8 cellular contexts compared by ENCODE assay signal in the genomic region with DNA sequence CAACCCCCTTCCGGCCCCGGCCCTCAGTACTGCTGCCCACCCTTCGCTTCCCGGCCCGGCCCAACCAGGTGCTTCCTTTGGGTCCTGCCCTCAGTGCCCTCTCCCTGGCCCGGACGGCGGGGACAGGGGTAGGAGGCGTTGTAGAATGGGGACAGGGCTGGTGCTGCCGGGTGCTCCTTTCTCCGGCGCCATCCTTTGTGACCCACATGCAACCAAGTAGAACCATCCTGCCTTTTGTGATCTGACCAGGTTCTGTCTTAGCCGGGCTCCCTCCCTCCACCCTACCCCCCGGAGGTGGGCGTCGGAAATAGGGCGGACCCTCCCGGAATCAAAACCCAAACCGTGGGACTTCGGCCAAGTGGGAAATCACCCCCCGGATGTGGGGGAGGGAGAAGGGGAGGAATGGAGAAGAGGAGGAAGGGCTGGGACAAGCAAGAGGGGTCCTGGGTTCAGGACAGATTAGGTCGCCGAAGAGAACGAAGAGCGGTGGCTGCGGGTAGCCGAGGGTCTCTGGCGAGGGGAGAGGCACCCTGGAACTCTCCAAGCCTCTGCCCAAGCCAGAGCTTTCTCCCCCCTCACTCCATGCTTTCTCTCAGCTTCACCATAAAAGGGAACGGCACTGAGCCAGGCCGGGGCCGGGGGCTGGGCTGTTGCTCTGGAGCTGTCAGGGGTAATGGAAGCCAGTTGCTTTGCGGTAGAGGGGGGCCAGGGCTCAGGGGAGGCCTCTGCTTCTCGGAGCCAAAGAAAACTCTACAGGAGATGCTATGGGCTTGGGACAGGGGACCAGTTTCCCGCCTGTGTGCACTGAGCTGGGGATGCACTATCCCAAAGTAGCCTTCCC. TPM values are rescaled to one million over a fixed set of nuclear protein-coding genes. Genes with fewer than 3 reads are reported as not detected.
A peak's percentile ranks its signal among the peaks of the same experiment; 100 is the strongest.
DNase-seq lines count a peak whose midpoint lies in the region; ATAC-seq and TF ChIP-seq lines count a peak whose summit lies in the region.

No MANE protein-coding gene starts in this region.

- H3K36me3 Mint-ChIP-seq in CD8-positive, alpha-beta T cell, result peaks cover 35% of the 10 kb centered on the region

- peak overlapping the region; percentile 4 for H3K27ac ChIP-seq in CD8-positive, alpha-beta T cell (ENCODE audit: low read depth, low read length)
- peak overlapping the region; percentile 81 for H3K27ac ChIP-seq in brain microvascular endothelial cell

- peaks cover 19% of the 10 kb centered on the region for H3K36me3 ChIP-seq in CD8-positive, alpha-beta T cell (ENCODE audit: insufficient read depth, low read length)
- H3K36me3 ChIP-seq in brain microvascular endothelial cell (replicated peaks), result peaks cover 26% of the 10 kb centered on the region

- ATAC-seq in CD8-positive, alpha-beta T cell, result peak; percentile 21
- peak; percentile 24 for ATAC-seq in GM21447 (IDR thresholded peaks at IDR 0.05; ENCODE audit: unreplicated experiment)
- ATAC-seq in GM18867 (IDR thresholded peaks at IDR 0.05; ENCODE audit: unreplicated experiment), result no peak

- peaks cover 77% of the 10 kb centered on the region for H3K4me1 Mint-ChIP-seq in CD8-positive, alpha-beta T cell (ENCODE audit: low read depth)

- in situ Hi-C loops in brain microvascular endothelial cell (cut with HindIII; ENCODE audit: low pct_ligation_motif_present, low sequenced_read_pairs), result no loop called here

- H3K4me3 ChIP-seq in CD8-positive, alpha-beta T cell (ENCODE audit: low read depth, low read length), result peak overlapping the region; percentile 84
- H3K4me3 ChIP-seq in brain microvascular endothelial cell (ENCODE audit: low read depth, low read length), result peak overlapping the region; percentile 61

- H3K27ac Mint-ChIP-seq in CD8-positive, alpha-beta T cell, result peak overlapping the region; percentile 85

- H3K4me1 ChIP-seq in CD8-positive, alpha-beta T cell (ENCODE audit: insufficient read depth, low read length), result peaks cover 46% of the 10 kb centered on the region

- no peaks in the 10 kb centered on the region for H3K9me3 Mint-ChIP-seq in CD8-positive, alpha-beta T cell

- H3K9me3 ChIP-seq in CD8-positive, alpha-beta T cell (ENCODE audit: low read length), result no peaks in the 10 kb centered on the region

- POLR2A ChIA-PET in CD8-positive, alpha-beta T cell (lab: Charles Lee), result interaction anchor here (0.6 to 5.5 kb wide), 13 partner anchors 9 to 52 kb away, joined by 3 to 103 read pairs (median 5); a partner anchor contains a TSS

- peak in 1 of 7 experiments; percentile 47 for DNase-seq in CD8-positive, alpha-beta T cell
- DNase-seq in NCI-H69 (lab: John Stamatoyannopoulos, UW) (peak; percentile 37), brain microvascular endothelial cell (no peak), kidney tubule cell (ENCODE audit: low spot score) (peak; percentile 34), KG1 (lab: John Stamatoyannopoulos, UW) (no peak)
- DNase-seq in stimulated activated CD4-positive, alpha-beta T cell treated with anti-CD3 and anti-CD28 coated beads, Interleukin-4, amount 100 ng/mL, for 24 hours, result peak; percentile 36

- CTCF ChIA-PET in CD8-positive, alpha-beta T cell (lab: Charles Lee), result interaction anchor here (0.6 to 2.5 kb wide), 6 partner anchors 11 to 586 kb away, joined by 3 to 9 read pairs (median 4); a partner anchor contains a TSS

- H3K27me3 Mint-ChIP-seq in CD8-positive, alpha-beta T cell (ENCODE audit: low read depth), result no peaks in the 10 kb centered on the region

- intact Hi-C loops in CD8-positive, alpha-beta T cell (cut with DNase I, micrococcal nuclease), result loop anchor here (1.0 to 10.0 kb wide), 11 partner anchors 9 to 1823 kb away; a partner anchor contains a TSS

- TF ChIP-seq CTCF in CD8-positive, alpha-beta T cell (IDR thresholded peaks at IDR 0.05), result no peak
- no peak for TF ChIP-seq CTCF in brain microvascular endothelial cell (IDR thresholded peaks at IDR 0.05; ENCODE audit: low read depth, low read length, missing control alignments)

- peak overlapping the region; percentile 77 for H3K4me3 Mint-ChIP-seq in CD8-positive, alpha-beta T cell

- no peaks in the 10 kb centered on the region for H3K27me3 ChIP-seq in CD8-positive, alpha-beta T cell (ENCODE audit: insufficient read depth, low read length)
- no peaks in the 10 kb centered on the region for H3K27me3 ChIP-seq in brain microvascular endothelial cell (replicated peaks)

RNA-seq across cellular contexts. Expression of a gene that starts 0.8 kb away (rescaled TPM):
- 100 to 1,000 TPM; 252 to 260 TPM for total RNA-seq in CD8-positive, alpha-beta T cell

RNA-seq across cellular contexts. Expression of a gene that starts 6.2 kb away (rescaled TPM):
- total RNA-seq in CD8-positive, alpha-beta T cell, result under 1 TPM in 1 of 2 experiments, not detected in 1; 0.11 TPM

RNA-seq across cellular contexts. Expression of a gene that starts 14.4 kb away (rescaled TPM):
- total RNA-seq in CD8-positive, alpha-beta T cell, result 1 to 10 TPM in 1 of 2 experiments, under 1 TPM in 1; 0.42 to 1.9 TPM

RNA-seq across cellular contexts. Expression of a gene that starts 20.7 kb away (rescaled TPM):
- total RNA-seq in CD8-positive, alpha-beta T cell, result 1 to 10 TPM; 8.0 to 9.7 TPM

RNA-seq across cellular contexts. Expression of a gene that starts 39.4 kb away (rescaled TPM):
- total RNA-seq in CD8-positive, alpha-beta T cell, result 10 to 100 TPM; 26.5 to 27.4 TPM

Comparison
In these comparisons a context has a peak if more than half of its experiments do, and no peak if none do; other contexts are left out.
1. DNase-seq: peak in NCI-H69 (single experiment), kidney tubule cell (single experiment) and stimulated activated CD4-positive, alpha-beta T cell treated with anti-CD3 and anti-CD28 coated beads, Interleukin-4, amount 100 ng/mL, for 24 hours (single experiment); none in brain microvascular endothelial cell (single experiment) and KG1 (single experiment).